Comparison of ENCODE assay signal across 8 cellular contexts in genomic region chr2:118224144-118224887, GRCh38.
DNase-seq lines count a peak whose midpoint lies in the region; ATAC-seq and TF ChIP-seq lines count a peak whose summit lies in the region.

No MANE protein-coding gene starts in this region.

- ATAC-seq in GM19351 (IDR thresholded peaks at IDR 0.05; ENCODE audit: unreplicated experiment) (peak; percentile 68), HG03469 (IDR thresholded peaks at IDR 0.05; ENCODE audit: unreplicated experiment) (peak; percentile 33)

- H3K4me1 ChIP-seq in spleen: peaks cover 6 to 36% (median 21%) of the 10 kb centered on the region in 6 donors

- intact Hi-C loops in spleen (cut with DNase I; ENCODE audit: low total_unique reads): no loop called here
- intact Hi-C loops in lower leg skin (cut with DNase I; ENCODE audit: low total_unique reads): loop anchor here (5.0 kb wide), 1 partner anchor 633 kb away; no protein-coding TSS in a partner anchor

- WGBS in spleen, 5 donors: 3 to 8% (median 3%) methylated on average over 69 to 72 of the region's 72 CpGs
- WGBS in lower leg skin, 2 donors: 35 to 44% methylated on average over 33 to 47 of the region's 72 CpGs

- H3K9me3 ChIP-seq in spleen: no peaks in the 10 kb centered on the region

- H3K4me3 ChIP-seq in AG10803 (ENCODE audit: low read length) (peak overlapping the region; percentile 55), spleen (peak overlapping the region; percentile 17 to 69 (median 44)), lower leg skin (ENCODE audit: low read depth, poor library complexity, severe bottlenecking) (no peak overlapping the region)

- H3K36me3 ChIP-seq in spleen: no peaks in the 10 kb centered on the region

- H3K27ac ChIP-seq in spleen: peak overlapping the region in 5 of 8 donors; percentile 24 to 63 (median 44)

- no peak for TF ChIP-seq CTCF in AG10803 (conservative IDR thresholded peaks at IDR 0.05; ENCODE audit: low read length)
- TF ChIP-seq CTCF in spleen (IDR thresholded peaks at IDR 0.05 in 8 of 11, conservative IDR thresholded peaks at IDR 0.05 in 3 of 11): no peak
- no peak for TF ChIP-seq CTCF in lower leg skin (IDR thresholded peaks at IDR 0.05)

- no peak for TF ChIP-seq POLR2A in spleen (IDR thresholded peaks at IDR 0.05)
- TF ChIP-seq POLR2A in lower leg skin (IDR thresholded peaks at IDR 0.05): no peak

- DNase-seq in AG10803 (ENCODE audit: low read depth): peak; percentile 21
- DNase-seq in activated T-cell treated with anti-CD3 and anti-CD28 coated beads, Interleukin-2, amount 50 U/mL, for 1 hour: peak; percentile 42
- peak; percentile 12 for DNase-seq in hepatic stellate cell (ENCODE audit: low spot score)
- peak; percentile 86 for DNase-seq in spleen
- no peak for DNase-seq in lower leg skin (ENCODE audit: low spot score in 2 of 2)
- no peak for DNase-seq in NCI-H2029 treated with DMSO at 0.1 percent for 48 hours (lab: John Stamatoyannopoulos, UW)

- H3K27me3 ChIP-seq in spleen (replicated peaks in 1 of 7): peaks cover 0 to 89% (median 72%) of the 10 kb centered on the region in 7 donors

Comparison
In these comparisons a context has a peak if more than half of its experiments do, and no peak if none do; other contexts are left out.
1. DNase-seq: peak in AG10803 (single experiment), activated T-cell treated with anti-CD3 and anti-CD28 coated beads, Interleukin-2, amount 50 U/mL, for 1 hour (single experiment), hepatic stellate cell (single experiment) and spleen (single experiment); none in lower leg skin (0 of 2) and NCI-H2029 treated with DMSO at 0.1 percent for 48 hours (single experiment).